ENCODE assay signal across 35 cellular contexts in the genomic region with DNA sequence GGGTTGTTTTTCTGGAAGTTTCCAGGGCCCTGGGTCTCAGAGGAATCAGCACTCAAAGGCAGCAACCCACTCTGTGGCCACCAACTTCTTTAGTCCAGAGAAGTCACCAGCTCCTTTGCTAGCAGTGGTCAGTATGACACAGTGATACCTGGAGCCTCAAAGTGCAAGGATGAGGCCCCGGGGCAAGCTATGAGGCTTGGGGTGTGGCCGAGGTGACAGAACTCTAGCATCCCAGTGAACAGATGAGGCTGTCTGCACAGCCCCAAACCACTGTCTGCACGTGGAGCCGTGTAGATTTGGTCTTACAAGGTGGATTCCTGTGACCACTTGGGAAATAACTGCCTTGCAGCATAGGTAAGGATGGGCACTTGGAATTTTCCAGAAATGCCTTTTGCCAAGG. TPM values are rescaled to one million over a fixed set of nuclear protein-coding genes. Genes with fewer than 3 reads are reported as not detected.
DNase-seq lines count a peak whose midpoint lies in the region; ATAC-seq and TF ChIP-seq lines count a peak whose summit lies in the region.
"Had no signal": no experiment of that assay in that cellular context is flagged by ENCODE, and none has a peak within 500 bp of the region (broad histone marks: within the 10 kb centered on the region; RNA-seq: fewer than 3 reads in every experiment).

No MANE protein-coding gene starts in this region.

- H2AK5ac ChIP-seq in neuronal stem cell (ENCODE audit: low read depth, low read length) = no peak overlapping the region

- no peak overlapping the region for H2BK12ac ChIP-seq in neuronal stem cell (ENCODE audit: low read length)

- CTCF ChIA-PET in WTC11 (lab: Charles Lee) = no interaction called here

- H3K14ac ChIP-seq in neuronal stem cell (ENCODE audit: low read length) = no peak overlapping the region

- no peaks in the 10 kb centered on the region for H3K9me3 ChIP-seq in neuronal stem cell (replicated peaks in 1 of 2; ENCODE audit: control insufficient read depth in 2 of 2, insufficient read depth in 1 of 2, low read depth in 1 of 2, low read length in 2 of 2)
- H3K9me3 ChIP-seq: A549, BE2C, Caco-2 had no signal

- H3K36me3 ChIP-seq in neuronal stem cell (replicated peaks in 1 of 2; ENCODE audit: control insufficient read depth in 2 of 2, insufficient read depth in 2 of 2, low read length in 2 of 2) = no peaks in the 10 kb centered on the region
- H3K36me3 ChIP-seq: BE2C; BLaER1; BLaER1 treated with 17β-estradiol and CSF1 and Interleukin-3, amounts not matched to agents 10 nM and 100 nM had no signal

- no peaks in the 10 kb centered on the region for H3K27me3 Mint-ChIP-seq in WTC11 (ENCODE audit: low read depth)

- H3K4ac ChIP-seq in neuronal stem cell (ENCODE audit: low read length) = no peak overlapping the region

- intact Hi-C loops in posterior vena cava (cut with DNase I) = no loop called here

- H3K4me1 ChIP-seq in neuronal stem cell (ENCODE audit: control insufficient read depth in 2 of 2, insufficient read depth in 1 of 2, low read depth in 1 of 2, low read length in 2 of 2) = no peaks in the 10 kb centered on the region
- H3K4me1 ChIP-seq: A549, BE2C, Caco-2 had no signal

- H3K27me3 ChIP-seq in neuronal stem cell (ENCODE audit: control insufficient read depth in 3 of 3, insufficient read depth in 3 of 3, low read depth in 1 of 3, low read length in 3 of 3) = peaks cover 0 to 10% (median 0%) of the 10 kb centered on the region in 3 experiments
- H3K27me3 ChIP-seq: BE2C; BLaER1; BLaER1 treated with 17β-estradiol and CSF1 and Interleukin-3, amounts not matched to agents 10 nM and 100 nM had no signal

- no peak overlapping the region for H3K4me3 ChIP-seq in neuronal stem cell (ENCODE audit: low read length in 2 of 2)
- H3K4me3 ChIP-seq: A549; BLaER1; BLaER1 treated with 17β-estradiol and CSF1 and Interleukin-3, amounts not matched to agents 10 nM and 100 nM had no signal

- peak overlapping the region; percentile 27 for H3K18ac ChIP-seq in neuronal stem cell (ENCODE audit: low read length)

- no peaks in the 10 kb centered on the region for H3K79me1 ChIP-seq in neuronal stem cell (ENCODE audit: low read depth, low read length)

- ATAC-seq in WTC11 = no peak
- ATAC-seq: A549; CD8-positive, alpha-beta T cell had no signal

- H3K27ac ChIP-seq in neuronal stem cell (replicated peaks; ENCODE audit: low read length) = no peak overlapping the region
- H3K27ac ChIP-seq: 22Rv1; A549; BLaER1; BLaER1 treated with 17β-estradiol and CSF1 and Interleukin-3, amounts not matched to agents 10 nM and 100 nM; C4-2B had no signal

- H3K4me3 Mint-ChIP-seq in WTC11 = no peak overlapping the region
- H3K4me3 Mint-ChIP-seq: B cell; CD4-positive, alpha-beta memory T cell; CD4-positive, alpha-beta T cell; CD4-positive, CD25-positive, alpha-beta regulatory T cell; CD8-positive, alpha-beta memory T cell; CD8-positive, alpha-beta T cell had no signal

- no peak overlapping the region for H4K8ac ChIP-seq in neuronal stem cell (ENCODE audit: low read depth, low read length)

- TF ChIP-seq CTCF in WTC11 (IDR thresholded peaks at IDR 0.05) = no peak

- no peak overlapping the region for H3K23ac ChIP-seq in neuronal stem cell (ENCODE audit: low read depth, low read length, poor library complexity)

- no peaks in the 10 kb centered on the region for H3K4me1 Mint-ChIP-seq in WTC11
- H3K4me1 Mint-ChIP-seq: B cell; CD14-positive monocyte; CD4-positive, alpha-beta memory T cell; CD4-positive, CD25-positive, alpha-beta regulatory T cell; CD8-positive, alpha-beta memory T cell had no signal

- no peak overlapping the region for H2BK120ac ChIP-seq in neuronal stem cell (ENCODE audit: low read depth, low read length)

- H3K27ac Mint-ChIP-seq in WTC11 = no peak overlapping the region
- H3K27ac Mint-ChIP-seq: B cell; CD14-positive monocyte; CD4-positive, alpha-beta memory T cell; CD4-positive, alpha-beta T cell; CD4-positive, CD25-positive, alpha-beta regulatory T cell; CD8-positive, alpha-beta memory T cell; CD8-positive, alpha-beta T cell had no signal

- H3K9me3 Mint-ChIP-seq in WTC11 = no peaks in the 10 kb centered on the region
- H3K9me3 Mint-ChIP-seq: CD14-positive monocyte; CD4-positive, alpha-beta memory T cell; CD4-positive, alpha-beta T cell; CD8-positive, alpha-beta memory T cell; CD8-positive, alpha-beta T cell had no signal

- no peaks in the 10 kb centered on the region for H3K36me3 Mint-ChIP-seq in WTC11
- H3K36me3 Mint-ChIP-seq: CD14-positive monocyte; CD4-positive, alpha-beta memory T cell; CD4-positive, CD25-positive, alpha-beta regulatory T cell; CD8-positive, alpha-beta memory T cell; CD8-positive, alpha-beta T cell had no signal

- no peak overlapping the region for H2BK15ac ChIP-seq in neuronal stem cell (ENCODE audit: low read length)

- H2AFZ ChIP-seq in neuronal stem cell (ENCODE audit: low read length) = no peak overlapping the region

- POLR2A ChIA-PET in WTC11 (lab: Charles Lee) = no interaction called here

- H2BK5ac ChIP-seq in neuronal stem cell (ENCODE audit: low read length) = no peak overlapping the region

- no peak overlapping the region for H3K9ac ChIP-seq in neuronal stem cell (ENCODE audit: low read depth, low read length, poor library complexity)
- H3K9ac ChIP-seq: BLaER1; BLaER1 treated with 17β-estradiol and CSF1 and Interleukin-3, amounts not matched to agents 10 nM and 100 nM had no signal

- WGBS in neuronal stem cell (ENCODE audit: extremely low coverage in 2 of 2, insufficient read length in 2 of 2, insufficient replicate concordance in 1 of 2), 2 donors = no CpG with 5 or more reads among the region's 4 CpGs

- no peak overlapping the region for H4K91ac ChIP-seq in neuronal stem cell (ENCODE audit: low read depth, low read length, poor library complexity)

- no peak for DNase-seq in neuronal stem cell (ENCODE audit: low spot score)
- DNase-seq in posterior vena cava (ENCODE audit: low spot score) = peak; percentile 50
- no peak for DNase-seq in activated effector memory CD4-positive, alpha-beta T cell treated with anti-CD3 and anti-CD28 coated beads, Interleukin-2, amount 50 U/mL, for 16 hours
- DNase-seq in WTC11 (ENCODE audit: low spot score) = no peak
- DNase-seq: 8988T; ACHN; AML-193; BE2C; C1 segment of cervical spinal cord; Caco-2; Calu3; CD4-positive, alpha-beta memory T cell; CD4-positive, alpha-beta T cell; CD4-positive, CD25-positive, alpha-beta regulatory T cell; CD8-positive, alpha-beta memory T cell; CD8-positive, alpha-beta T cell; COR-L47; DMS 273 treated with DMSO at 0.1 percent for 48 hours; DMS153; DMS53; DMS79; DMS79 treated with DMSO at 0.1 percent for 48 hours; DND-41; EL had no signal

- H3K4me2 ChIP-seq in neuronal stem cell (ENCODE audit: insufficient read depth, low read length, poor library complexity, severe bottlenecking) = no peak overlapping the region
- H3K4me2 ChIP-seq: A549; BLaER1; BLaER1 treated with 17β-estradiol and CSF1 and Interleukin-3, amounts not matched to agents 10 nM and 100 nM had no signal

TF ChIP-seq in WTC11, 78 proteins besides CTCF, POLR2A, EP300 and RAD21:
- TF ChIP-seq ZNF121 (CRISPR knock-in tag; IDR thresholded peaks at IDR 0.05) = no peak
- TF ChIP-seq NFATC4 (CRISPR knock-in tag; IDR thresholded peaks at IDR 0.05) = no peak
- no peak for TF ChIP-seq CDX4 (CRISPR knock-in tag; IDR thresholded peaks at IDR 0.05; ENCODE audit: borderline replicate concordance)

RNA-seq across cellular contexts. Expression of gene TEKT5, which starts 24.9 kb away (rescaled TPM):
- 0.20 TPM for polyA plus RNA-seq in neuronal stem cell (2013, experiment 1 of 2)
- 0.29 TPM for polyA plus RNA-seq in neuronal stem cell (2013, experiment 2 of 2)
- total RNA-seq in posterior vena cava (under 1 TPM in 1 of 2 donors, not detected in 1; 0.14 TPM), WTC11 (2021) (0.60 to 1.1 TPM (median 0.82 TPM) in 3 replicates)
- total RNA-seq: A172; A673; Caco-2; Calu3; CD4-positive, alpha-beta memory T cell; CD4-positive, alpha-beta T cell; CD4-positive, CD25-positive, alpha-beta regulatory T cell; CD8-positive, alpha-beta memory T cell; CD8-positive, alpha-beta T cell; Daoy had no signal
- polyA plus RNA-seq: BJ; CD14-positive monocyte; CD4-positive, alpha-beta memory T cell; CD8-positive, alpha-beta memory T cell had no signal
